Comparison of ENCODE assay signal across 2 cellular contexts in the genomic region with DNA sequence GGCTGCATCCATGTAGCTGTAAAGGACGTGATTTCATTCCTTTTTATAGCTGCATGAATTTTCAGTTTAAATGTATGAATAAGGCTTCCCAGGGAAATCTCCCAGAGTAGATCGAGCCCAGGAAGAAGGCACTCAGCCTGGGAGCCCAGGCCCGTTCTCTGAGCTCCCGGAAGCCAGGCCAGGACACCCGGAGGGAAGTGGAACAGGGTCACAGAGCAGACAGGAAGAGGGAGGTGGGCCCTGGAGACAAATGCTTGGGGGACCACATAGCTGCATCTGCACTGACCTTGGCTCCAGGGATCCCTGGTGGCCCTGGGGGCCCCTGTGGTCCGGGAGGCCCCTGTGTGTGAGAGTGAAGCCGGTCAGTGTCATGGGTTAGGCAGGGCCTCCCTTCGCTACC.
A peak's percentile ranks its signal among the peaks of the same experiment; 100 is the strongest.
TF ChIP-seq lines count a peak whose summit lies in the region.

No MANE protein-coding gene starts in this region.

TF ChIP-seq in liver, 16 proteins besides CTCF, POLR2A, EP300 and RAD21:
- TF ChIP-seq NR2F2 (IDR thresholded peaks at IDR 0.05) (peak; percentile 66), FOXA1 (IDR thresholded peaks at IDR 0.05) (no peak)

TF ChIP-seq in HepG2, 621 proteins besides CTCF, POLR2A, EP300 and RAD21:
- TF ChIP-seq MATR3 (CRISPR knock-in tag; IDR thresholded peaks at IDR 0.05) (no peak), ZNF263 (CRISPR knock-in tag; IDR thresholded peaks at IDR 0.05) (no peak), MIER2 (CRISPR knock-in tag; IDR thresholded peaks at IDR 0.05) (no peak), HNF4G (IDR thresholded peaks at IDR 0.05; ENCODE audit: borderline replicate concordance, low read depth, low read length) (no peak), HNF4G (CRISPR knock-in tag; IDR thresholded peaks at IDR 0.05; ENCODE audit: borderline replicate concordance, low read depth) (no peak), ZMAT3 (CRISPR knock-in tag; conservative IDR thresholded peaks at IDR 0.05) (no peak), ZNF550 (CRISPR knock-in tag; IDR thresholded peaks at IDR 0.05; ENCODE audit: borderline replicate concordance) (no peak)
- TF ChIP-seq, protein P1, sequence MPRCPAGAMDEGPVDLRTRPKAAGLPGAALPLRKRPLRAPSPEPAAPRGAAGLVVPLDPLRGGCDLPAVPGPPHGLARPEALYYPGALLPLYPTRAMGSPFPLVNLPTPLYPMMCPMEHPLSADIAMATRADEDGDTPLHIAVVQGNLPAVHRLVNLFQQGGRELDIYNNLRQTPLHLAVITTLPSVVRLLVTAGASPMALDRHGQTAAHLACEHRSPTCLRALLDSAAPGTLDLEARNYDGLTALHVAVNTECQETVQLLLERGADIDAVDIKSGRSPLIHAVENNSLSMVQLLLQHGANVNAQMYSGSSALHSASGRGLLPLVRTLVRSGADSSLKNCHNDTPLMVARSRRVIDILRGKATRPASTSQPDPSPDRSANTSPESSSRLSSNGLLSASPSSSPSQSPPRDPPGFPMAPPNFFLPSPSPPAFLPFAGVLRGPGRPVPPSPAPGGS (CRISPR knock-in tag; IDR thresholded peaks at IDR 0.05) = no peak
- TF ChIP-seq, protein P2, sequence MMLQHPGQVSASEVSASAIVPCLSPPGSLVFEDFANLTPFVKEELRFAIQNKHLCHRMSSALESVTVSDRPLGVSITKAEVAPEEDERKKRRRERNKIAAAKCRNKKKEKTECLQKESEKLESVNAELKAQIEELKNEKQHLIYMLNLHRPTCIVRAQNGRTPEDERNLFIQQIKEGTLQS (CRISPR knock-in tag; IDR thresholded peaks at IDR 0.05) = no peak
